ENCODE assay signal across 24 cellular contexts in the genomic region with DNA sequence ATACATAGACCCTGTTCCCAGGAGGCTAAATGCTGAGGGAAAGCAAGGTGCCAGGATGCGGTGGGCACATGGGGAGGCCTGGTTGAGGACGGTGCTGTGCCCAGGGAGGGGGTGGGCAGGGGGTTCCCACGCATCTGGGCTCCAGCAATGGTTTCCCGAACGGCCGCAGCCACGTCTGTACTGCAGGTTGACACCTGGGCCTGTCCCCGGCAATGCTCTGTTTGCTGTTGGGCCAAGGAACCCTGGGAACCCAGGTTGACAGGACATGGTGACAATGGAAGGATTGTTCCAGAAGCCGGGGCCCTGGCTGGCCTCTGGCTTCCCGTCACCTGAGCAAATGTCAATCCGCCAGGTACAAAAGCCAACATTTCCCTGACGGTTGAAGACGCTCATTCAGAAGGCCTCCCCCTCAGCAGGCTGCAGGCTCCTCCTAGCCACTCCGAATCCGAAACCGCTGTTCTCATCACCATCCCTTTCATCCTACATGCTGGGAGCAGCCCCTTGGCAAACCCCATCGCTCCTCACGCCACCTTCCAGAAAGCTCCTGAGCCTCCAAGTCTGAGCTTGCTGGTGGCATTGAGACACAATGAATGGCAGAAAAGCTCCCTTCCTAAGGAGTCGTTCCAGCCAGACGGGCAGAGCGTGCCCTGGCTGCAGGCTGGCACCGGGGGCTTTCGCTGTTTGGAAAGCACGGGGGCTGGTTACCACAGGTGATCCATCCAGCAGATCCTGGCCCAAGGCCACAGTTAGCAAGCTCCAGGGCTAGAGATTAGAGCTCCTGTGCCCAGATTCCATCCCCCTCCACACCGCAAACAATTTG. TPM values are rescaled to one million over a fixed set of nuclear protein-coding genes. Genes with fewer than 3 reads are reported as not detected.
DNase-seq lines count a peak whose midpoint lies in the region; ATAC-seq, FAIRE-seq and TF ChIP-seq lines count a peak whose summit lies in the region.
"Had no signal": no experiment of that assay in that cellular context is flagged by ENCODE, and none has a peak within 500 bp of the region (broad histone marks: within the 10 kb centered on the region; RNA-seq: fewer than 3 reads in every experiment).

No MANE protein-coding gene starts in this region.

- peaks cover 28% of the 10 kb centered on the region for H3K4me1 Mint-ChIP-seq in activated naive CD8-positive, alpha-beta T cell treated with anti-CD3 and anti-CD28 coated beads for 36 hours
- H3K4me1 Mint-ChIP-seq in naive thymus-derived CD8-positive, alpha-beta T cell = peaks cover 31 to 45% (median 39%) of the 10 kb centered on the region in 4 donors

- no peak overlapping the region for H3K4me3 Mint-ChIP-seq in activated naive CD8-positive, alpha-beta T cell treated with anti-CD3 and anti-CD28 coated beads for 36 hours
- H3K4me3 Mint-ChIP-seq in naive thymus-derived CD8-positive, alpha-beta T cell = peak overlapping the region in 1 of 10 donors; percentile 34
- H3K4me3 Mint-ChIP-seq: nephron had no signal

- H3K36me3 ChIP-seq in left ventricle myocardium inferior (no peaks in the 10 kb centered on the region), Karpas-422 (ENCODE audit: insufficient read depth, low read length) (no peaks in the 10 kb centered on the region)
- H3K36me3 ChIP-seq: right lobe of liver, upper lobe of left lung had no signal

- H4K20me1 ChIP-seq in Karpas-422 (ENCODE audit: insufficient read depth, low read depth, low read length) = no peaks in the 10 kb centered on the region

- no peak overlapping the region for H2AFZ ChIP-seq in Karpas-422 (ENCODE audit: low read length)

- no peak overlapping the region for H3K9ac ChIP-seq in Karpas-422 (ENCODE audit: low read length)

- intact Hi-C loops in left ventricle myocardium inferior (cut with micrococcal nuclease) = no loop called here
- intact Hi-C loops in left cardiac atrium (cut with DNase I) = loop anchor here in 1 of 2 donors (10.0 kb wide), 1 partner anchor 278 kb away; no protein-coding TSS in a partner anchor

- POLR2A ChIA-PET in naive thymus-derived CD8-positive, alpha-beta T cell (lab: Charles Lee) = interaction anchor here (0.6 to 7.7 kb wide), 13 partner anchors 9 to 568 kb away, joined by 3 to 64 read pairs (median 4); a partner anchor contains a TSS

- H3K9me3 ChIP-seq in left ventricle myocardium inferior (replicated peaks) (no peaks in the 10 kb centered on the region), Karpas-422 (ENCODE audit: low read length) (no peaks in the 10 kb centered on the region)
- H3K9me3 ChIP-seq: right lobe of liver, upper lobe of left lung had no signal

- H3K27me3 Mint-ChIP-seq in activated naive CD8-positive, alpha-beta T cell treated with anti-CD3 and anti-CD28 coated beads for 36 hours = no peaks in the 10 kb centered on the region
- H3K27me3 Mint-ChIP-seq in naive thymus-derived CD8-positive, alpha-beta T cell = no peaks in the 10 kb centered on the region

- peak overlapping the region; percentile 55 for H3K27ac Mint-ChIP-seq in activated naive CD8-positive, alpha-beta T cell treated with anti-CD3 and anti-CD28 coated beads for 36 hours
- H3K27ac Mint-ChIP-seq in naive thymus-derived CD8-positive, alpha-beta T cell = peak overlapping the region; percentile 10 to 98 (median 64)

- no peaks in the 10 kb centered on the region for H3K9me2 ChIP-seq in Karpas-422 (replicated peaks; ENCODE audit: insufficient read depth, low read length)

- no peak for ATAC-seq in left cardiac atrium
- no peak for ATAC-seq in naive thymus-derived CD8-positive, alpha-beta T cell
- ATAC-seq in GM19328 (IDR thresholded peaks at IDR 0.05; ENCODE audit: unreplicated experiment) = no peak
- ATAC-seq: K562 had no signal

- TF ChIP-seq POLR2A in H54 (IDR thresholded peaks at IDR 0.05; ENCODE audit: low read depth, low read length) = no peak

- H3K4me1 ChIP-seq in left ventricle myocardium inferior (peaks cover 28% of the 10 kb centered on the region), Karpas-422 (ENCODE audit: low read length) (no peaks in the 10 kb centered on the region)
- H3K4me1 ChIP-seq: right lobe of liver, upper lobe of left lung had no signal

- H3K4me3 ChIP-seq in left ventricle myocardium inferior (no peak overlapping the region), Karpas-422 (ENCODE audit: low read length) (no peak overlapping the region)
- H3K4me3 ChIP-seq: K562, right lobe of liver, upper lobe of left lung had no signal

- DNase-seq in left ventricle myocardium inferior (no peak), left cardiac atrium (no peak), Karpas-422 (no peak), H54 (ENCODE audit: insufficient read length, low spot score) (no peak)
- no peak for DNase-seq in activated naive CD8-positive, alpha-beta T cell treated with anti-CD3 and anti-CD28 coated beads for 36 hours
- peak in 1 of 10 donors; percentile 5 for DNase-seq in naive thymus-derived CD8-positive, alpha-beta T cell
- DNase-seq: activated CD4-positive, alpha-beta T cell treated with anti-CD3 and anti-CD28 coated beads, Interleukin-2, amount 50 U/mL, for 4 hours; activated CD8-positive, alpha-beta memory T cell treated with anti-CD3 and anti-CD28 coated beads, Interleukin-2, amount 50 U/mL, for 4 hours; Calu3; DND-41; midbrain; NCI-H1436; NCI-H2107; NCI-H446 treated with DMSO at 0.1 percent for 48 hours; NCI-H82; right lobe of liver; stimulated activated CD4-positive, alpha-beta T cell treated with anti-CD3 and anti-CD28 coated beads, Interleukin-12 subunit alpha, Interleukin-12 subunit beta, amount 100 ng/mL, for 4 hours; stimulated activated CD4-positive, alpha-beta T cell treated with anti-CD3 and anti-CD28 coated beads, Interleukin-4, amount 100 ng/mL, for 1 hour; T1000 had no signal

- no peaks in the 10 kb centered on the region for H3K79me2 ChIP-seq in Karpas-422 (ENCODE audit: low read length)

- H3K27ac ChIP-seq in left ventricle myocardium inferior (replicated peaks) = peak overlapping the region; percentile 46
- no peak overlapping the region for H3K27ac ChIP-seq in Karpas-422 (ENCODE audit: low read length)
- H3K27ac ChIP-seq: right lobe of liver, upper lobe of left lung had no signal

- FAIRE-seq in H54 (lab: Jason Lieb, UNC) = no peak
- FAIRE-seq: GM19239, K562 had no signal

- peaks cover 10% of the 10 kb centered on the region for H3K36me3 Mint-ChIP-seq in activated naive CD8-positive, alpha-beta T cell treated with anti-CD3 and anti-CD28 coated beads for 36 hours
- H3K36me3 Mint-ChIP-seq in naive thymus-derived CD8-positive, alpha-beta T cell = peaks cover 0 to 22% (median 0%) of the 10 kb centered on the region in 3 donors

- H3K4me2 ChIP-seq in Karpas-422 (ENCODE audit: low read depth, low read length, poor library complexity, severe bottlenecking) = no peak overlapping the region

- no peaks in the 10 kb centered on the region for H3K9me3 Mint-ChIP-seq in activated naive CD8-positive, alpha-beta T cell treated with anti-CD3 and anti-CD28 coated beads for 36 hours
- H3K9me3 Mint-ChIP-seq in naive thymus-derived CD8-positive, alpha-beta T cell = no peaks in the 10 kb centered on the region
- H3K9me3 Mint-ChIP-seq: nephron had no signal

- H3K27me3 ChIP-seq in left ventricle myocardium inferior (ENCODE audit: low read depth) (no peaks in the 10 kb centered on the region), Karpas-422 (ENCODE audit: low read length) (no peaks in the 10 kb centered on the region)
- H3K27me3 ChIP-seq: right lobe of liver, upper lobe of left lung had no signal

- no peak for TF ChIP-seq CTCF in left ventricle myocardium inferior (IDR thresholded peaks at IDR 0.05; ENCODE audit: borderline replicate concordance)

RNA-seq across cellular contexts. Expression of a gene that starts 31.2 kb away (rescaled TPM):
- total RNA-seq in left ventricle myocardium inferior (8.6 TPM), left cardiac atrium (1 to 10 TPM; 8.1 to 9.8 TPM)
- 100 to 1,000 TPM; 136 to 142 TPM for total RNA-seq in activated naive CD8-positive, alpha-beta T cell treated with anti-CD3 and anti-CD28 coated beads for 36 hours
- total RNA-seq in naive thymus-derived CD8-positive, alpha-beta T cell = 100 to 1,000 TPM; 566 to 578 TPM
- polyA plus RNA-seq in naive thymus-derived CD8-positive, alpha-beta T cell = 100 to 1,000 TPM; 177 to 292 (median 235) TPM
- 4.4 TPM in 1 of 2 replicates, not detected in the other for total RNA-seq in Karpas-422 (2014; rRNA removed; shearing (Covaris generic); ENCODE audit: low replicate concordance)

Comparison
In these comparisons a context has a peak if more than half of its experiments do, and no peak if none do; other contexts are left out.
1. RNA of a gene that starts 31.2 kb away (total RNA-seq): 566 to 578 TPM in naive thymus-derived CD8-positive, alpha-beta T cell and 136 to 142 TPM in activated naive CD8-positive, alpha-beta T cell treated with anti-CD3 and anti-CD28 coated beads for 36 hours; 8.1 to 9.8 TPM in left cardiac atrium, 8.6 TPM in left ventricle myocardium inferior (single experiment) and 4.4 TPM in Karpas-422; every median in the first group is over 10 times any median in the second.